ENCODE assay signal across 20 cellular contexts in genomic region chr3:18134386-18135082, GRCh38.
DNase-seq lines count a peak whose midpoint lies in the region; ATAC-seq and TF ChIP-seq lines count a peak whose summit lies in the region.
"Had no signal": no experiment of that assay in that cellular context is flagged by ENCODE, and none has a peak within 500 bp of the region (broad histone marks: within the 10 kb centered on the region; RNA-seq: fewer than 3 reads in every experiment).

No MANE protein-coding gene starts in this region.

- H3K9me3 Mint-ChIP-seq in Calu3 (ENCODE audit: low read depth, unreplicated experiment): peaks cover 11% of the 10 kb centered on the region
- no peaks in the 10 kb centered on the region for H3K9me3 Mint-ChIP-seq in activated CD8-positive, alpha-beta memory T cell treated with anti-CD3 and anti-CD28 coated beads, Interleukin-2, amount 10 ng/mL, durations not matched to agents 7 days and 5 days (ENCODE audit: low read depth)
- no peaks in the 10 kb centered on the region for H3K9me3 Mint-ChIP-seq in naive thymus-derived CD4-positive, alpha-beta T cell
- H3K9me3 Mint-ChIP-seq: T-cell had no signal

- no peaks in the 10 kb centered on the region for H3K9me3 ChIP-seq in naive thymus-derived CD4-positive, alpha-beta T cell (ENCODE audit: control insufficient read depth in 2 of 3, low read length in 3 of 3)

- no peaks in the 10 kb centered on the region for H3K27me3 Mint-ChIP-seq in Calu3 (ENCODE audit: unreplicated experiment)
- no peaks in the 10 kb centered on the region for H3K27me3 Mint-ChIP-seq in activated CD8-positive, alpha-beta memory T cell treated with anti-CD3 and anti-CD28 coated beads, Interleukin-2, amount 10 ng/mL, durations not matched to agents 7 days and 5 days
- no peaks in the 10 kb centered on the region for H3K27me3 Mint-ChIP-seq in naive thymus-derived CD4-positive, alpha-beta T cell
- H3K27me3 Mint-ChIP-seq: CD4-positive, CD25-positive, alpha-beta regulatory T cell; progenitor cell of endocrine pancreas; T-cell had no signal

- H3K27ac ChIP-seq in naive thymus-derived CD4-positive, alpha-beta T cell (ENCODE audit: low read depth, low read length): no peak overlapping the region

- peaks cover 32% of the 10 kb centered on the region for H3K4me1 Mint-ChIP-seq in Calu3 (ENCODE audit: low read depth, unreplicated experiment)
- H3K4me1 Mint-ChIP-seq in activated CD8-positive, alpha-beta memory T cell treated with anti-CD3 and anti-CD28 coated beads, Interleukin-2, amount 10 ng/mL, durations not matched to agents 7 days and 5 days: no peaks in the 10 kb centered on the region
- H3K4me1 Mint-ChIP-seq in naive thymus-derived CD4-positive, alpha-beta T cell: no peaks in the 10 kb centered on the region
- H3K4me1 Mint-ChIP-seq: CD4-positive, CD25-positive, alpha-beta regulatory T cell; T-cell had no signal

- no peaks in the 10 kb centered on the region for H3K36me3 Mint-ChIP-seq in Calu3 (ENCODE audit: insufficient read depth, unreplicated experiment)
- H3K36me3 Mint-ChIP-seq in activated CD8-positive, alpha-beta memory T cell treated with anti-CD3 and anti-CD28 coated beads, Interleukin-2, amount 10 ng/mL, durations not matched to agents 7 days and 5 days: no peaks in the 10 kb centered on the region
- no peaks in the 10 kb centered on the region for H3K36me3 Mint-ChIP-seq in naive thymus-derived CD4-positive, alpha-beta T cell
- H3K36me3 Mint-ChIP-seq: CD4-positive, CD25-positive, alpha-beta regulatory T cell; T-cell had no signal

- no peaks in the 10 kb centered on the region for H3K27me3 ChIP-seq in naive thymus-derived CD4-positive, alpha-beta T cell (ENCODE audit: control insufficient read depth in 2 of 2, insufficient read depth in 2 of 2, low read length in 2 of 2)

- BruUV-seq in Calu3 (replicated peaks; lab: Mats Ljungman, UMichigan): no TSS peak

- POLR2A ChIA-PET in naive thymus-derived CD4-positive, alpha-beta T cell (lab: Charles Lee): no interaction called here

- H3K27ac Mint-ChIP-seq in Calu3 (ENCODE audit: unreplicated experiment): peak overlapping the region; percentile 83
- H3K27ac Mint-ChIP-seq in activated CD8-positive, alpha-beta memory T cell treated with anti-CD3 and anti-CD28 coated beads, Interleukin-2, amount 10 ng/mL, durations not matched to agents 7 days and 5 days: no peak overlapping the region
- no peak overlapping the region for H3K27ac Mint-ChIP-seq in naive thymus-derived CD4-positive, alpha-beta T cell
- H3K27ac Mint-ChIP-seq: CD4-positive, CD25-positive, alpha-beta regulatory T cell; progenitor cell of endocrine pancreas; T-cell had no signal

- no peak overlapping the region for H3K4me3 Mint-ChIP-seq in Calu3 (ENCODE audit: low read depth, unreplicated experiment)
- H3K4me3 Mint-ChIP-seq in activated CD8-positive, alpha-beta memory T cell treated with anti-CD3 and anti-CD28 coated beads, Interleukin-2, amount 10 ng/mL, durations not matched to agents 7 days and 5 days: no peak overlapping the region
- no peak overlapping the region for H3K4me3 Mint-ChIP-seq in naive thymus-derived CD4-positive, alpha-beta T cell
- H3K4me3 Mint-ChIP-seq: CD4-positive, CD25-positive, alpha-beta regulatory T cell; T-cell had no signal

- H3K4me1 ChIP-seq in naive thymus-derived CD4-positive, alpha-beta T cell (ENCODE audit: control insufficient read depth in 2 of 2, insufficient read depth in 2 of 2, low read length in 2 of 2): no peaks in the 10 kb centered on the region

- TF ChIP-seq CTCF in Calu3 (IDR thresholded peaks at IDR 0.05; ENCODE audit: unreplicated experiment) (no peak), cardiac fibroblast (IDR thresholded peaks at IDR 0.05; ENCODE audit: low read depth, low read length) (no peak)

- H3K36me3 ChIP-seq in naive thymus-derived CD4-positive, alpha-beta T cell (ENCODE audit: control insufficient read depth in 2 of 3, insufficient read depth in 3 of 3, low read length in 3 of 3): no peaks in the 10 kb centered on the region

- DNase-seq in Calu3 (peak; percentile 19), LHCN-M2 (ENCODE audit: low read depth) (peak; percentile 74), cardiac fibroblast (ENCODE audit: low read depth in 2 of 2) (peak; percentile 60 to 80), myocyte (ENCODE audit: low read depth) (peak; percentile 51), NCI-H2107 (lab: John Stamatoyannopoulos, UW) (no peak), NCI-H2107 treated with DMSO at 0.1 percent for 48 hours (lab: John Stamatoyannopoulos, UW; ENCODE audit: unreplicated experiment) (no peak)
- no peak for DNase-seq in activated CD8-positive, alpha-beta memory T cell treated with anti-CD3 and anti-CD28 coated beads, Interleukin-2, amount 10 ng/mL, durations not matched to agents 7 days and 5 days
- DNase-seq in naive thymus-derived CD4-positive, alpha-beta T cell: no peak
- DNase-seq: activated CD4-positive, alpha-beta T cell treated with anti-CD3 and anti-CD28 coated beads for 48 hours; activated effector memory CD4-positive, alpha-beta T cell treated with anti-CD3 and anti-CD28 coated beads, Interleukin-2, amount 50 U/mL, for 16 hours; CD4-positive, CD25-positive, alpha-beta regulatory T cell; GOT3; head of caudate nucleus; NCI-H2029 treated with DMSO at 0.1 percent for 48 hours; stimulated activated CD4-positive, alpha-beta T cell treated with anti-CD3 and anti-CD28 coated beads, Interleukin-2, amount 100 ng/mL, for 48 hours; stimulated activated naive CD4-positive, alpha-beta T cell; T-cell had no signal

- no peak for ATAC-seq in activated CD8-positive, alpha-beta memory T cell treated with anti-CD3 and anti-CD28 coated beads, Interleukin-2, amount 10 ng/mL, durations not matched to agents 7 days and 5 days
- ATAC-seq in naive thymus-derived CD4-positive, alpha-beta T cell: no peak
- ATAC-seq: HepG2, T-cell had no signal

- CTCF ChIA-PET in Calu3 (lab: Charles Lee): interaction anchor here (0.5 to 0.9 kb wide), 2 partner anchors 12 to 80 kb away, joined by 4 to 5 read pairs; no protein-coding TSS in a partner anchor
- CTCF ChIA-PET in activated CD8-positive, alpha-beta memory T cell treated with anti-CD3 and anti-CD28 coated beads, Interleukin-2, amount 10 ng/mL, durations not matched to agents 7 days and 5 days (lab: Charles Lee): no interaction called here
- CTCF ChIA-PET in naive thymus-derived CD4-positive, alpha-beta T cell (lab: Charles Lee): no interaction called here

- H3K4me3 ChIP-seq in cardiac fibroblast (replicated peaks in 1 of 2; ENCODE audit: low read depth in 2 of 2, low read length in 2 of 2): no peak overlapping the region
- H3K4me3 ChIP-seq in naive thymus-derived CD4-positive, alpha-beta T cell (ENCODE audit: low read length): no peak overlapping the region
- H3K4me3 ChIP-seq: lung had no signal

- intact Hi-C loops in Calu3 (cut with micrococcal nuclease; ENCODE audit: unreplicated experiment): no loop called here
- intact Hi-C loops in naive thymus-derived CD4-positive, alpha-beta T cell (cut with micrococcal nuclease): no loop called here

Comparison
In these comparisons a context has a peak if more than half of its experiments do, and no peak if none do; other contexts are left out.
1. DNase-seq: peak in Calu3 (single experiment), LHCN-M2 (single experiment), cardiac fibroblast (2 of 2) and myocyte (single experiment); none in NCI-H2107 (single experiment), NCI-H2107 treated with DMSO at 0.1 percent for 48 hours (single experiment), activated CD8-positive, alpha-beta memory T cell treated with anti-CD3 and anti-CD28 coated beads, Interleukin-2, amount 10 ng/mL, durations not matched to agents 7 days and 5 days (single experiment) and naive thymus-derived CD4-positive, alpha-beta T cell (0 of 9).